ENCODE assay signal across 22 cellular contexts in genomic region chr6:149142924-149143429, GRCh38.
"Had no signal": no experiment of that assay in that cellular context is flagged by ENCODE, and none has a peak within 500 bp of the region (broad histone marks: within the 10 kb centered on the region; RNA-seq: fewer than 3 reads in every experiment).

No MANE protein-coding gene starts in this region.

- H3K4me3 ChIP-seq: cardiac muscle cell had no signal

- DNase-seq: activated CD4-positive, alpha-beta T cell treated with anti-CD3 and anti-CD28 coated beads for 36 hours; activated CD4-positive, alpha-beta T cell treated with anti-CD3 and anti-CD28 coated beads, Interleukin-2, amount 50 U/mL, for 4 hours; activated gamma-delta T cell; activated naive CD4-positive, alpha-beta T cell treated with anti-CD3 and anti-CD28 coated beads for 36 hours; activated T-cell treated with anti-CD3 and anti-CD28 coated beads, Interleukin-2, amount 50 U/mL, for 4 hours; amygdala; brain microvascular endothelial cell; Karpas-422; NCI-H1105 treated with DMSO at 0.1 percent for 48 hours; NCI-H1436 treated with DMSO at 0.1 percent for 48 hours; NCI-H187; NCI-H2081 treated with DMSO at 0.1 percent for 48 hours; NCI-H2171; NCI-H2227 treated with DMSO at 0.1 percent for 48 hours; NCI-H446 treated with DMSO at 0.1 percent for 48 hours; NCI-H524 treated with DMSO at 0.1 percent for 48 hours; NCI-H774; SIG-M5; T-cell; WERI-Rb-1 had no signal

- H3K27me3 ChIP-seq: brain microvascular endothelial cell, cardiac muscle cell had no signal

- H3K4me3 Mint-ChIP-seq: activated CD4-positive, alpha-beta T cell treated with anti-CD3 and anti-CD28 coated beads for 36 hours; activated naive CD4-positive, alpha-beta T cell treated with anti-CD3 and anti-CD28 coated beads for 36 hours; activated naive CD8-positive, alpha-beta T cell; activated T-cell treated with anti-CD3 and anti-CD28 coated beads, Interleukin-2, amount 50 U/mL, for 4 hours; T-cell had no signal

- H3K27me3 Mint-ChIP-seq: activated CD4-positive, alpha-beta T cell treated with anti-CD3 and anti-CD28 coated beads for 36 hours; activated naive CD8-positive, alpha-beta T cell; T-cell had no signal

- H3K27ac ChIP-seq: brain microvascular endothelial cell, cardiac muscle cell, WERI-Rb-1 had no signal

- ATAC-seq: activated CD4-positive, alpha-beta T cell treated with anti-CD3 and anti-CD28 coated beads for 36 hours; activated T-cell treated with anti-CD3 and anti-CD28 coated beads, Interleukin-2, amount 50 U/mL, for 4 hours; T-cell had no signal

- H3K36me3 ChIP-seq: brain microvascular endothelial cell, cardiac muscle cell, WERI-Rb-1 had no signal

- H3K27ac Mint-ChIP-seq: activated CD4-positive, alpha-beta T cell treated with anti-CD3 and anti-CD28 coated beads for 36 hours; activated naive CD4-positive, alpha-beta T cell treated with anti-CD3 and anti-CD28 coated beads for 36 hours had no signal
